20 cellular contexts compared by ENCODE assay signal in the genomic region with DNA sequence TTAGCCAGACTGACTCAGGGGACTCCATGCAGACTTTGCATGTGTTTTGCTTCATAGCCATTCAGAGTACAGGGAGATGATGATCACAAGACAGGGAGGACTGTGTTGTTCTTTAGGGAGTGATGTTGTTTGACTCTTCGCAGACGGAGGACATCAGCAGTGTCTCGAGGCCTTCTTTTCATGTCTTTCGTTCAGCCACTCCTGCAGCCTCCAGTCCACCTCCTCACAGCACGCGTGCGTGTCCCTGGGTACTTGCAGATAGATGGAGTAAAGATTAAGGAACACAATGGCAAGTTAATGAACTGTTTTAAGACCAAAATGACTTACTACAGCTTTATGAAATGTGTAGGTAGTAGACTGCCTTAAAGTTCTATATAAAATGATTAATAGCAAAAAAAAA.
"Had no signal": no experiment of that assay in that cellular context is flagged by ENCODE, and none has a peak within 500 bp of the region (broad histone marks: within the 10 kb centered on the region; RNA-seq: fewer than 3 reads in every experiment).

No MANE protein-coding gene starts in this region.

- H3K27ac Mint-ChIP-seq: activated T-cell treated with anti-CD3 and anti-CD28 coated beads, Interleukin-2, amount 50 U/mL, for 24 hours; dendritic cell treated with granulocyte-macrophage colony-stimulating factor and Interleukin-4, amounts not matched to agents 40 ng/mL and 50 ng/mL, for 4 days; nephron progenitor cell; stimulated activated naive CD8-positive, alpha-beta T cell treated with anti-CD3 and anti-CD28 coated beads, Interleukin-15, amount 100 ng/mL, for 72 hours had no signal

- H2AFZ ChIP-seq: parathyroid adenoma had no signal

- H3K9ac ChIP-seq: parathyroid adenoma had no signal

- H3K27ac ChIP-seq: body of pancreas, gastroesophageal sphincter, heart left ventricle, parathyroid adenoma, suprapubic skin, tibial nerve had no signal

- ATAC-seq: body of pancreas; gastroesophageal sphincter; heart left ventricle; left ventricle myocardium superior; right cardiac atrium; stimulated activated effector memory CD8-positive, alpha-beta T cell treated with anti-CD3 and anti-CD28 coated beads, Interleukin-12 subunit alpha, Interleukin-12 subunit beta, amount 100 ng/mL, for 72 hours; stimulated activated naive CD8-positive, alpha-beta T cell treated with anti-CD3 and anti-CD28 coated beads, Interleukin-15, amount 100 ng/mL, for 72 hours had no signal

- H3K4me3 Mint-ChIP-seq: activated T-cell treated with anti-CD3 and anti-CD28 coated beads, Interleukin-2, amount 50 U/mL, for 24 hours; dendritic cell treated with granulocyte-macrophage colony-stimulating factor and Interleukin-4, amounts not matched to agents 40 ng/mL and 50 ng/mL, for 4 days; nephron progenitor cell; stimulated activated effector memory CD8-positive, alpha-beta T cell treated with anti-CD3 and anti-CD28 coated beads, Interleukin-12 subunit alpha, Interleukin-12 subunit beta, amount 100 ng/mL, for 72 hours; stimulated activated naive CD8-positive, alpha-beta T cell treated with anti-CD3 and anti-CD28 coated beads, Interleukin-15, amount 100 ng/mL, for 72 hours had no signal

- H3K27me3 ChIP-seq: body of pancreas, gastroesophageal sphincter, heart left ventricle, suprapubic skin, tibial nerve had no signal

- DNase-seq: activated naive CD4-positive, alpha-beta T cell treated with Interleukin-2 at 50 U/mL for 16 hours; activated T-cell treated with anti-CD3 and anti-CD28 coated beads, Interleukin-2, amount 50 U/mL, for 24 hours; body of pancreas; effector memory CD4-positive, alpha-beta T cell; heart left ventricle; left ventricle myocardium superior; mammary epithelial cell; nephron progenitor cell; nucleus accumbens; right cardiac atrium; stimulated activated CD4-positive, alpha-beta T cell treated with anti-CD3 and anti-CD28 coated beads, Interleukin-1b, Interleukin-23, amount 100 ng/mL, for 48 hours; stimulated activated naive CD8-positive, alpha-beta T cell treated with anti-CD3 and anti-CD28 coated beads, Interleukin-15, amount 100 ng/mL, for 72 hours had no signal

- H3K27me3 Mint-ChIP-seq: activated T-cell treated with anti-CD3 and anti-CD28 coated beads, Interleukin-2, amount 50 U/mL, for 24 hours; dendritic cell treated with granulocyte-macrophage colony-stimulating factor and Interleukin-4, amounts not matched to agents 40 ng/mL and 50 ng/mL, for 4 days; stimulated activated naive CD8-positive, alpha-beta T cell treated with anti-CD3 and anti-CD28 coated beads, Interleukin-15, amount 100 ng/mL, for 72 hours had no signal

- FAIRE-seq: islet of Langerhans, urothelium cell line had no signal

- H3K4me3 ChIP-seq: body of pancreas, gastroesophageal sphincter, heart left ventricle, suprapubic skin, tibial nerve had no signal

- H3K36me3 Mint-ChIP-seq: stimulated activated effector memory CD8-positive, alpha-beta T cell treated with anti-CD3 and anti-CD28 coated beads, Interleukin-12 subunit alpha, Interleukin-12 subunit beta, amount 100 ng/mL, for 72 hours had no signal

- H3K9me3 ChIP-seq: body of pancreas, gastroesophageal sphincter, heart left ventricle, suprapubic skin, tibial nerve had no signal

- H3K9me3 Mint-ChIP-seq: activated T-cell treated with anti-CD3 and anti-CD28 coated beads, Interleukin-2, amount 50 U/mL, for 24 hours; dendritic cell treated with granulocyte-macrophage colony-stimulating factor and Interleukin-4, amounts not matched to agents 40 ng/mL and 50 ng/mL, for 4 days; stimulated activated effector memory CD8-positive, alpha-beta T cell treated with anti-CD3 and anti-CD28 coated beads, Interleukin-12 subunit alpha, Interleukin-12 subunit beta, amount 100 ng/mL, for 72 hours had no signal

- H3K36me3 ChIP-seq: gastroesophageal sphincter, heart left ventricle, suprapubic skin, tibial nerve had no signal
